11 cellular contexts compared by ENCODE assay signal in the genomic region with DNA sequence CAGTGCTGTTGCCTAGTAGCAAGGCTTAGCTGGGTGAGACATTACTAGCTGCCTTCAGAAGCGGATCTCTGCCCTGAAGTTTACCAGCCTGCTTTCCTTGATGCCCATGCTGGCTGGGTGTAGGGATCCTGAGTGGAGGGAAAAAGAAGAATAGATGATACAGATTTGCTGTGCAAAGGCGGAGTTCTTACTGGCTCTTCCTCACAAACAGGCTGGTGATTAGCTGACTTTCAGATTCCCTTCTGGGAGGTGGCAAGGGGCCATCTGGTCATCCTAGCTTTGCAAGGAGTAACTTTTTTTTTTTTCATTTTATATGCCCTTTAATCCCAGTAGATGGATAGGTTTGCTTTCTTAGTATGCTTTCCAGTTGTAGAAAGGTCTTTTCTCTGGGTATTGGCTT. TPM values are rescaled to one million over a fixed set of nuclear protein-coding genes. Genes with fewer than 3 reads are reported as not detected.
DNase-seq lines count a peak whose midpoint lies in the region; ATAC-seq, FAIRE-seq and TF ChIP-seq lines count a peak whose summit lies in the region.
"Had no signal": no experiment of that assay in that cellular context is flagged by ENCODE, and none has a peak within 500 bp of the region (broad histone marks: within the 10 kb centered on the region; RNA-seq: fewer than 3 reads in every experiment).

No MANE protein-coding gene starts in this region.

- H2AFZ ChIP-seq in endothelial cell of umbilical vein (ENCODE audit: low read depth, low read length), result peak overlapping the region; percentile 87

- H3K4me2 ChIP-seq in endothelial cell of umbilical vein (ENCODE audit: insufficient read depth, low read length), result no peak overlapping the region

- TF ChIP-seq CTCF in endothelial cell of umbilical vein (IDR thresholded peaks at IDR 0.05; ENCODE audit: extremely low read depth in 1 of 2, insufficient read depth in 1 of 2, low read depth in 1 of 2, low read length in 2 of 2), result no peak
- TF ChIP-seq CTCF in thoracic aorta (IDR thresholded peaks at IDR 0.05), result no peak

- peaks cover 4% of the 10 kb centered on the region for H3K4me1 ChIP-seq in endothelial cell of umbilical vein (ENCODE audit: control insufficient read depth, extremely low read depth, insufficient read depth, low read length)
- H3K4me1 ChIP-seq in thoracic aorta (ENCODE audit: control insufficient read depth in 1 of 2, low read depth in 2 of 2), result peaks cover 5 to 9% of the 10 kb centered on the region in 2 donors
- H3K4me1 ChIP-seq: prostate gland had no signal

- H3K36me3 Mint-ChIP-seq in activated naive CD4-positive, alpha-beta T cell treated with anti-CD3 and anti-CD28 coated beads, Interleukin-2, amount 50 U/mL, for 24 hours, result peaks cover 2% of the 10 kb centered on the region
- peaks cover 2% of the 10 kb centered on the region for H3K36me3 Mint-ChIP-seq in activated naive CD4-positive, alpha-beta T cell treated with anti-CD3 and anti-CD28 coated beads for 36 hours (ENCODE audit: low read depth)

- H3K9me1 ChIP-seq in endothelial cell of umbilical vein (replicated peaks; ENCODE audit: control insufficient read depth, extremely low read depth, insufficient read depth, low read length), result no peaks in the 10 kb centered on the region

- no peak overlapping the region for H3K4me3 ChIP-seq in endothelial cell of umbilical vein (replicated peaks in 1 of 3; ENCODE audit: insufficient read depth in 1 of 3, low read depth in 1 of 3, low read length in 3 of 3)
- peak overlapping the region; percentile 82 for H3K4me3 ChIP-seq in thoracic aorta

- H3K9me3 Mint-ChIP-seq in activated naive CD4-positive, alpha-beta T cell treated with anti-CD3 and anti-CD28 coated beads, Interleukin-2, amount 50 U/mL, for 24 hours, result no peaks in the 10 kb centered on the region
- H3K9me3 Mint-ChIP-seq in activated naive CD4-positive, alpha-beta T cell treated with anti-CD3 and anti-CD28 coated beads for 36 hours, result no peaks in the 10 kb centered on the region

- CTCF ChIA-PET in activated naive CD4-positive, alpha-beta T cell treated with anti-CD3 and anti-CD28 coated beads for 36 hours (lab: Charles Lee), result interaction anchor here (0.6 to 2.7 kb wide), 11 partner anchors 11 to 645 kb away, joined by 3 to 16 read pairs (median 5); partner anchors contain the start of gene GAB1
- CTCF ChIA-PET in endothelial cell of umbilical vein (lab: Charles Lee), result interaction anchor here (0.5 to 3.4 kb wide), 9 partner anchors 11 to 423 kb away, joined by 3 to 30 read pairs (median 4); no protein-coding TSS in a partner anchor

- H3K9me3 ChIP-seq in endothelial cell of umbilical vein (replicated peaks; ENCODE audit: control insufficient read depth, insufficient read depth, low read length) (no peaks in the 10 kb centered on the region), thoracic aorta (no peaks in the 10 kb centered on the region)
- H3K9me3 ChIP-seq: prostate gland, testis had no signal

- H3K4me3 Mint-ChIP-seq in activated naive CD4-positive, alpha-beta T cell treated with anti-CD3 and anti-CD28 coated beads, Interleukin-2, amount 50 U/mL, for 24 hours, result peak overlapping the region; percentile 96
- no peak overlapping the region for H3K4me3 Mint-ChIP-seq in activated naive CD4-positive, alpha-beta T cell treated with anti-CD3 and anti-CD28 coated beads for 36 hours

- BruUV-seq in endothelial cell of umbilical vein (replicated peaks; lab: Mats Ljungman, UMichigan), result no TSS peak

- no peak for ATAC-seq in thoracic aorta (ENCODE audit: insufficient number of reproducible peaks, low FRiP score, low read depth)
- no peak for ATAC-seq in GM18868 (IDR thresholded peaks at IDR 0.05; ENCODE audit: unreplicated experiment)

- H3K27ac ChIP-seq in endothelial cell of umbilical vein (ENCODE audit: insufficient read depth, low read depth, low read length), result no peak overlapping the region
- H3K27ac ChIP-seq in thoracic aorta, result no peak overlapping the region

- H3K27me3 Mint-ChIP-seq in activated naive CD4-positive, alpha-beta T cell treated with anti-CD3 and anti-CD28 coated beads, Interleukin-2, amount 50 U/mL, for 24 hours, result no peaks in the 10 kb centered on the region
- H3K27me3 Mint-ChIP-seq in activated naive CD4-positive, alpha-beta T cell treated with anti-CD3 and anti-CD28 coated beads for 36 hours (ENCODE audit: low read depth), result no peaks in the 10 kb centered on the region

- DNase-seq in activated naive CD4-positive, alpha-beta T cell treated with anti-CD3 and anti-CD28 coated beads for 36 hours, result no peak
- DNase-seq in NCI-H69 (lab: John Stamatoyannopoulos, UW), result peak; percentile 5
- DNase-seq in endothelial cell of umbilical vein (ENCODE audit: low read depth, low spot score), result peak; percentile 4
- DNase-seq in thoracic aorta (ENCODE audit: low spot score), result no peak
- no peak for DNase-seq in NCI-H2029 treated with DMSO at 0.1 percent for 48 hours (lab: John Stamatoyannopoulos, UW)
- DNase-seq in activated effector memory CD4-positive, alpha-beta T cell treated with Interleukin-2 at 50 U/mL for 16 hours, result no peak
- DNase-seq: NCI-H1694 treated with DMSO at 0.1 percent for 48 hours had no signal

- H3K9ac ChIP-seq in endothelial cell of umbilical vein (replicated peaks; ENCODE audit: extremely low read depth, insufficient read depth, low read length), result no peak overlapping the region

- no peak for TF ChIP-seq POLR2A in endothelial cell of umbilical vein (IDR thresholded peaks at IDR 0.05; ENCODE audit: low read depth, low read length)

- H3K27ac Mint-ChIP-seq in activated naive CD4-positive, alpha-beta T cell treated with anti-CD3 and anti-CD28 coated beads, Interleukin-2, amount 50 U/mL, for 24 hours, result no peak overlapping the region
- H3K27ac Mint-ChIP-seq in activated naive CD4-positive, alpha-beta T cell treated with anti-CD3 and anti-CD28 coated beads for 36 hours, result no peak overlapping the region

- intact Hi-C loops in activated naive CD4-positive, alpha-beta T cell treated with anti-CD3 and anti-CD28 coated beads for 36 hours (cut with micrococcal nuclease), result loop anchor here (5.0 kb wide), 1 partner anchor 144 kb away; the partner anchor contains the start of gene FREM3
- intact Hi-C loops in endothelial cell of umbilical vein (cut with micrococcal nuclease), result loop anchor here (5.0 kb wide), 1 partner anchor 164 kb away; no protein-coding TSS in a partner anchor

- peaks cover 21% of the 10 kb centered on the region for H3K4me1 Mint-ChIP-seq in activated naive CD4-positive, alpha-beta T cell treated with anti-CD3 and anti-CD28 coated beads, Interleukin-2, amount 50 U/mL, for 24 hours
- H3K4me1 Mint-ChIP-seq in activated naive CD4-positive, alpha-beta T cell treated with anti-CD3 and anti-CD28 coated beads for 36 hours (ENCODE audit: low read depth), result peaks cover 28% of the 10 kb centered on the region

- POLR2A ChIA-PET in endothelial cell of umbilical vein (lab: Charles Lee), result no interaction called here

- H3K36me3 ChIP-seq in endothelial cell of umbilical vein (ENCODE audit: control insufficient read depth in 2 of 2, extremely low read depth in 1 of 2, insufficient read depth in 2 of 2, low read length in 2 of 2) (peaks cover 2 to 4% of the 10 kb centered on the region in 2 experiments), thoracic aorta (no peaks in the 10 kb centered on the region)
- H3K36me3 ChIP-seq: prostate gland had no signal

- dilution Hi-C loops in endothelial cell of umbilical vein (cut with MboI; ENCODE audit: extremely low pct_ligation_motif_present, low sequenced_read_pairs), result no loop called here

- no peaks in the 10 kb centered on the region for H3K79me2 ChIP-seq in endothelial cell of umbilical vein (ENCODE audit: control insufficient read depth, insufficient read depth, low read length)

- no peak for FAIRE-seq in endothelial cell of umbilical vein (lab: Jason Lieb, UNC)

- H3K27me3 ChIP-seq in endothelial cell of umbilical vein (ENCODE audit: control insufficient read depth in 2 of 2, insufficient read depth in 2 of 2, low read length in 2 of 2), result no peaks in the 10 kb centered on the region
- H3K27me3 ChIP-seq in thoracic aorta (replicated peaks; ENCODE audit: insufficient read depth), result no peaks in the 10 kb centered on the region
- H3K27me3 ChIP-seq: testis had no signal

- no peaks in the 10 kb centered on the region for H4K20me1 ChIP-seq in endothelial cell of umbilical vein (replicated peaks; ENCODE audit: control insufficient read depth, extremely low read depth, insufficient read depth, low read length)

TF ChIP-seq in endothelial cell of umbilical vein, 7 proteins besides CTCF, POLR2A, EP300 and RAD21:
- no peak for TF ChIP-seq GATA2 (IDR thresholded peaks at IDR 0.05; ENCODE audit: insufficient read depth, insufficient read length, low read depth, low read length)
- TF ChIP-seq, protein P1, sequence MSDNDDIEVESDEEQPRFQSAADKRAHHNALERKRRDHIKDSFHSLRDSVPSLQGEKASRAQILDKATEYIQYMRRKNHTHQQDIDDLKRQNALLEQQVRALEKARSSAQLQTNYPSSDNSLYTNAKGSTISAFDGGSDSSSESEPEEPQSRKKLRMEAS (IDR thresholded peaks at IDR 0.05; ENCODE audit: insufficient read depth, insufficient read length), result no peak
- TF ChIP-seq EZH2 (IDR thresholded peaks at IDR 0.05; ENCODE audit: borderline replicate concordance, low read depth, low read length, severe bottlenecking), result no peak
- TF ChIP-seq MYC (IDR thresholded peaks at IDR 0.05; ENCODE audit: low read depth, low read length), result no peak
- no peak for TF ChIP-seq JUN (IDR thresholded peaks at IDR 0.05; ENCODE audit: borderline replicate concordance, insufficient read depth, insufficient read length, low read depth)
- no peak for TF ChIP-seq FOS (IDR thresholded peaks at IDR 0.05; ENCODE audit: borderline replicate concordance, insufficient read depth, low read length)
- no peak for TF ChIP-seq POLR2AphosphoS5 (IDR thresholded peaks at IDR 0.05; ENCODE audit: insufficient read depth, low read depth, low read length)

RNA-seq across cellular contexts. Expression of gene SMARCA5, which starts 44.8 kb away (rescaled TPM):
- total RNA-seq in activated naive CD4-positive, alpha-beta T cell treated with anti-CD3 and anti-CD28 coated beads for 36 hours, result 10 to 100 TPM; 62.4 to 63.5 TPM
- total RNA-seq in endothelial cell of umbilical vein (54.4 and 57.6 TPM in 2 replicates), thoracic aorta (10 to 100 TPM; 19.2 to 75.8 TPM)
- polyA plus RNA-seq in endothelial cell of umbilical vein, result 5.6 and 7.9 TPM in 2 replicates
- polyA plus RNA-seq in endothelial cell of umbilical vein (2011; cell fraction: cytosol; rRNA removed), result 10.4 and 11.3 TPM in 2 replicates
- polyA plus RNA-seq in endothelial cell of umbilical vein (2011; cell fraction: nucleus; rRNA removed), result 17.6 and 27.3 TPM in 2 replicates
- polyA plus RNA-seq in endothelial cell of umbilical vein (2012), result 33.7 and 44.6 TPM in 2 replicates
- 21.3 and 21.8 TPM in 2 replicates for polyA minus RNA-seq in endothelial cell of umbilical vein
- polyA minus RNA-seq in endothelial cell of umbilical vein (2011; cell fraction: cytosol; rRNA and poly(A)+ RNA removed), result 17.2 TPM
- polyA minus RNA-seq in endothelial cell of umbilical vein (2011; cell fraction: nucleus; rRNA and poly(A)+ RNA removed), result 44.5 and 54.7 TPM in 2 replicates

Comparison
In these comparisons a context has a peak if more than half of its experiments do, and no peak if none do; other contexts are left out.
1. DNase-seq: peak in NCI-H69 (single experiment) and endothelial cell of umbilical vein (single experiment); none in activated naive CD4-positive, alpha-beta T cell treated with anti-CD3 and anti-CD28 coated beads for 36 hours (single experiment), thoracic aorta (single experiment), NCI-H2029 treated with DMSO at 0.1 percent for 48 hours (single experiment) and activated effector memory CD4-positive, alpha-beta T cell treated with Interleukin-2 at 50 U/mL for 16 hours (single experiment).